In genomic region chr3:96803860-96804259, GRCh38 we compare ENCODE assay signal across 21 cellular contexts. TPM values are rescaled to one million over a fixed set of nuclear protein-coding genes. Genes with fewer than 3 reads are reported as not detected.
DNase-seq lines count a peak whose midpoint lies in the region; ATAC-seq, FAIRE-seq and TF ChIP-seq lines count a peak whose summit lies in the region.
"Had no signal": no experiment of that assay in that cellular context is flagged by ENCODE, and none has a peak within 500 bp of the region (broad histone marks: within the 10 kb centered on the region; RNA-seq: fewer than 3 reads in every experiment).

No MANE protein-coding gene starts in this region.

- H3K9me3 ChIP-seq in H1 (ENCODE audit: insufficient read depth in 2 of 2, low read depth in 1 of 2, low read length in 1 of 2) = no peaks in the 10 kb centered on the region
- H3K9me3 ChIP-seq: BLaER1 had no signal

- CTCF ChIA-PET in H1 (lab: Charles Lee; ENCODE audit: partially characterized antibody) = interaction anchor here (0.6 to 1.1 kb wide), 2 partner anchors 10 to 1444 kb away, joined by 3 read pairs; partner anchors contain the start of gene EPHA6

- no peaks in the 10 kb centered on the region for H3K36me3 Mint-ChIP-seq in GM23338 (ENCODE audit: low read depth)
- H3K36me3 Mint-ChIP-seq: CD4-positive, alpha-beta memory T cell had no signal

- no peaks in the 10 kb centered on the region for H3K9me2 ChIP-seq in GM23338 (ENCODE audit: insufficient read depth)

- H3K4me2 ChIP-seq in GM23338 (0 out of 2 replicates have a peak overlapping the region, but pooled peaks have one; percentile 7), H1 (ENCODE audit: insufficient read depth in 1 of 2, low read depth in 2 of 2, low read length in 2 of 2) (peak overlapping the region; percentile 5 to 36; a peak in 2 of 4 replicates)
- H3K4me2 ChIP-seq: BLaER1 had no signal

- H3K23ac ChIP-seq in H1 (ENCODE audit: insufficient read length) = no peak overlapping the region

- no peaks in the 10 kb centered on the region for H3F3A ChIP-seq in GM23338 (replicated peaks; ENCODE audit: low read depth)

- H3K27ac Mint-ChIP-seq in GM23338 = peak overlapping the region; percentile 60
- H3K27ac Mint-ChIP-seq: CD4-positive, alpha-beta memory T cell had no signal

- no peak overlapping the region for H2BK120ac ChIP-seq in H1 (replicated peaks; ENCODE audit: low read depth, low read length)

- no peak overlapping the region for H3K14ac ChIP-seq in H1 (ENCODE audit: insufficient read length)

- no peak overlapping the region for H2BK20ac ChIP-seq in H1 (ENCODE audit: low read length)

- DNase-seq in GM23338 (ENCODE audit: low spot score) (peak; percentile 69), M059J (ENCODE audit: low read depth) (peak; percentile 6), H1 (ENCODE audit: low read depth in 1 of 2, low spot score in 2 of 2) (no peak), kidney tubule cell (ENCODE audit: low spot score) (peak; percentile 38), D721Med (ENCODE audit: insufficient read length, low spot score) (no peak), AG08395 (ENCODE audit: low spot score) (no peak), GM10266 (ENCODE audit: extremely low spot score) (no peak)
- DNase-seq: CD4-positive, alpha-beta memory T cell; HCEC 1CT; KG1; MV-4-11; NCI-H187; NCI-H2107; NCI-H345; NCI-H524 treated with DMSO at 0.1 percent for 48 hours; SIG-M5 had no signal

- H3K27me3 ChIP-seq in GM23338 (ENCODE audit: insufficient read depth) (no peaks in the 10 kb centered on the region), H1 (replicated peaks in 1 of 4; ENCODE audit: control insufficient read depth in 3 of 4, extremely low read depth in 1 of 4, insufficient read depth in 3 of 4, low read length in 3 of 4) (no peaks in the 10 kb centered on the region)
- H3K27me3 ChIP-seq: BLaER1 had no signal

- H4K91ac ChIP-seq in H1 (replicated peaks; ENCODE audit: insufficient read length, low read length) = no peak overlapping the region

- H3K4me1 ChIP-seq in GM23338 (ENCODE audit: insufficient read depth) (peaks cover 36% of the 10 kb centered on the region), H1 (replicated peaks in 1 of 4; ENCODE audit: control insufficient read depth in 3 of 4, insufficient read depth in 4 of 4, low read length in 3 of 4) (peaks cover 0 to 3% (median 1%) of the 10 kb centered on the region in 4 experiments; a peak in 1 of 7 replicates)
- H3K4me1 ChIP-seq: BLaER1 had no signal

- ATAC-seq in GM23338 = peak; percentile 71
- no peak for ATAC-seq in GM21381 (IDR thresholded peaks at IDR 0.05; ENCODE audit: unreplicated experiment)
- ATAC-seq: HepG2 had no signal

- peak in 1 of 2 experiments; percentile 14; a peak in 1 of 3 replicates for TF ChIP-seq EP300 in H1 (IDR thresholded peaks at IDR 0.05; ENCODE audit: borderline replicate concordance in 1 of 2, low read depth in 2 of 2, low read length in 2 of 2)

- TF ChIP-seq POLR2A in H1 (IDR thresholded peaks at IDR 0.05; ENCODE audit: control extremely low read depth in 1 of 2, low read depth in 2 of 2, low read length in 2 of 2) = no peak

- FAIRE-seq in H1 (lab: Jason Lieb, UNC) = peak; percentile 55
- no peak for FAIRE-seq in D721Med (lab: Jason Lieb, UNC)
- FAIRE-seq: A204.1, HepG2 had no signal

- 0 out of 2 replicates have a peak overlapping the region, but pooled peaks have one; percentile 58 for H2BK5ac ChIP-seq in H1 (ENCODE audit: low read depth, low read length)

- H4K20me1 ChIP-seq in GM23338 (replicated peaks; ENCODE audit: insufficient read depth) (no peaks in the 10 kb centered on the region), H1 (replicated peaks in 1 of 2; ENCODE audit: control insufficient read depth in 1 of 2, insufficient read depth in 2 of 2, low read length in 2 of 2) (no peaks in the 10 kb centered on the region)
- H4K20me1 ChIP-seq: BLaER1 had no signal

- H3K56ac ChIP-seq in H1 (replicated peaks; ENCODE audit: insufficient read length, low read depth, low read length) = no peak overlapping the region

- peak overlapping the region; percentile 68 for H4K5ac ChIP-seq in H1 (ENCODE audit: insufficient read length, low read depth, low read length)

- H3K79me2 ChIP-seq in GM23338 (replicated peaks; ENCODE audit: insufficient read depth) = no peaks in the 10 kb centered on the region
- H3K79me2 ChIP-seq in H1 (ENCODE audit: control insufficient read depth in 1 of 2, insufficient read depth in 2 of 2, low read length in 2 of 2) = no peaks in the 10 kb centered on the region

- no peak overlapping the region for H2AK5ac ChIP-seq in H1 (ENCODE audit: low read depth, low read length)

- no peak overlapping the region for H3K9ac ChIP-seq in H1 (replicated peaks in 1 of 4; ENCODE audit: extremely low read depth in 1 of 4, low read depth in 3 of 4, low read length in 3 of 4)
- H3K9ac ChIP-seq: BLaER1 had no signal

- H3K9me3 Mint-ChIP-seq in GM23338 = no peaks in the 10 kb centered on the region

- peaks cover 3% of the 10 kb centered on the region for H3K27me3 Mint-ChIP-seq in GM23338 (ENCODE audit: insufficient read depth, low read depth, poor library complexity)

- no peak overlapping the region for H3K4ac ChIP-seq in H1 (replicated peaks; ENCODE audit: insufficient read length, low read depth, low read length)

- 75% methylated on average over 1 of the region's 1 CpG; no CpG with 5 or more reads in 1 of the 2 experiments for WGBS in H1 (ENCODE audit: extremely low coverage in 1 of 2, insufficient coverage in 1 of 2, insufficient read length in 1 of 2, insufficient replicate concordance in 2 of 2, low coverage in 1 of 2, low lambda C conversion rate in 2 of 2, missing lambda C conversion rate in 1 of 2), 2 experiments

- no peak for TF ChIP-seq CTCF in GM23338 (conservative IDR thresholded peaks at IDR 0.05; ENCODE audit: low read depth in 2 of 2)
- no peak for TF ChIP-seq CTCF in H1 (IDR thresholded peaks at IDR 0.05; ENCODE audit: control extremely low read depth in 1 of 3, insufficient read depth in 1 of 3, low read depth in 1 of 3, low read length in 3 of 3)
- TF ChIP-seq CTCF in D721Med (IDR thresholded peaks at IDR 0.05; ENCODE audit: insufficient read depth, missing control alignments) = no peak
- no peak for TF ChIP-seq CTCF in GM10266 (IDR thresholded peaks at IDR 0.05; ENCODE audit: control insufficient read depth, insufficient read depth, low read depth, missing control alignments)

- no peaks in the 10 kb centered on the region for H3K79me1 ChIP-seq in H1 (ENCODE audit: low read depth, low read length)

- H2BK15ac ChIP-seq in H1 (ENCODE audit: low read length) = no peak overlapping the region

- peak overlapping the region; percentile 45; the same call in 1 of the 2 replicates for H2BK12ac ChIP-seq in H1 (ENCODE audit: low read depth, low read length)

- H2AFZ ChIP-seq in GM23338 = no peak overlapping the region
- H2AFZ ChIP-seq in H1 (ENCODE audit: low read length) = no peak overlapping the region

- H3K27ac ChIP-seq in GM23338 (ENCODE audit: low read depth) = peak overlapping the region; percentile 60
- 0 out of 2 replicates have a peak overlapping the region, but pooled peaks have one; percentile 3 for H3K27ac ChIP-seq in H1 (ENCODE audit: low read depth, low read length)
- H3K27ac ChIP-seq: BLaER1, RWPE1 had no signal

- H3K23me2 ChIP-seq in H1 (ENCODE audit: low read depth, low read length) = no peaks in the 10 kb centered on the region

- POLR2A ChIA-PET in H1 (lab: Charles Lee; ENCODE audit: partially characterized antibody) = no interaction called here

- H3K36me3 ChIP-seq in GM23338 (ENCODE audit: insufficient read depth) = no peaks in the 10 kb centered on the region
- no peaks in the 10 kb centered on the region for H3K36me3 ChIP-seq in H1 (ENCODE audit: control insufficient read depth in 2 of 4, insufficient read depth in 4 of 4, low read length in 3 of 4)
- H3K36me3 ChIP-seq: BLaER1 had no signal

- no peak for TF ChIP-seq RAD21 in H1 (IDR thresholded peaks at IDR 0.05 in 1 of 2, conservative IDR thresholded peaks at IDR 0.05 in 1 of 2; ENCODE audit: low read depth in 2 of 2, low read length in 2 of 2)

- H3K4me1 Mint-ChIP-seq in GM23338 = peaks cover 17% of the 10 kb centered on the region
- H3K4me1 Mint-ChIP-seq: CD4-positive, alpha-beta memory T cell had no signal

- 0 out of 2 replicates have a peak overlapping the region, but pooled peaks have one; percentile 64 for H3K18ac ChIP-seq in H1 (ENCODE audit: extremely low read depth, low read length)

- H3K4me3 ChIP-seq in GM23338 (no peak overlapping the region), H1 (ENCODE audit: extremely low read depth in 1 of 4, insufficient read depth in 2 of 4, low read depth in 3 of 4, low read length in 4 of 4) (peak overlapping the region in 1 of 4 experiments; percentile 10; a peak in 1 of 8 replicates)
- H3K4me3 ChIP-seq: BLaER1 had no signal

- H4K8ac ChIP-seq in H1 (ENCODE audit: extremely low read depth, insufficient read depth, low read length) = no peak overlapping the region

- H3K4me3 Mint-ChIP-seq in GM23338 = no peak overlapping the region
- H3K4me3 Mint-ChIP-seq: CD4-positive, alpha-beta memory T cell had no signal

TF ChIP-seq in GM23338, 12 proteins besides CTCF, POLR2A, EP300 and RAD21 (continues in another document):
- TF ChIP-seq EZH2phosphoT487 (IDR thresholded peaks at IDR 0.05; ENCODE audit: unreplicated experiment) (no peak), POLR2AphosphoS5 (IDR thresholded peaks at IDR 0.05; ENCODE audit: low read depth) (no peak), NANOG (IDR thresholded peaks at IDR 0.05; ENCODE audit: borderline replicate concordance) (peak; percentile 46; the same call in 1 of the 2 replicates), JUNB (IDR thresholded peaks at IDR 0.05; ENCODE audit: unreplicated experiment) (no peak)

TF ChIP-seq in H1, 55 proteins besides CTCF, POLR2A, EP300 and RAD21:
- TF ChIP-seq NANOG (IDR thresholded peaks at IDR 0.05; ENCODE audit: insufficient read depth, low read depth, low read length, poor library complexity, severe bottlenecking) = no peak
- peak; percentile 89 for TF ChIP-seq TEAD4 (IDR thresholded peaks at IDR 0.05; ENCODE audit: low read depth, low read length)
- no peak for TF ChIP-seq RFX5 (IDR thresholded peaks at IDR 0.05; ENCODE audit: borderline replicate concordance, low read depth, low read length)

RNA-seq across cellular contexts. Expression of gene EPHA6, which starts 10.5 kb away (rescaled TPM):
- 1.7 and 2.6 TPM in 2 replicates for total RNA-seq in GM23338 (2014; rRNA removed; shearing (Covaris generic))
- polyA plus RNA-seq in GM23338 (2016; fragmentation: Nextera tagmentation; extraction: Ambion mirVana) = 0.35 and 0.37 TPM in 2 replicates
- not detected in 2 replicates for total RNA-seq in M059J (2014; rRNA removed; shearing (Covaris generic))
- 2.8 and 3.2 TPM in 2 replicates for total RNA-seq in H1 (2021; fragmentation: NEBNext Ultra II Directional; extraction: Animal tissue kit (Norgen Biotek cat#: 25700))
- 0.49 and 0.83 TPM in 2 replicates for polyA plus RNA-seq in H1 (2011; rRNA removed)
- 1.1 TPM for polyA plus RNA-seq in H1 (2011; cell fraction: cytosol; rRNA removed)
- polyA plus RNA-seq in H1 (2011; cell fraction: nucleus; rRNA removed) = 0.90 TPM
- polyA plus RNA-seq in H1 (2012, experiment 1 of 2) = 1.3 to 3.4 TPM (median 1.5 TPM) in 4 replicates
- polyA plus RNA-seq in H1 (2012, experiment 2 of 2) = 0.81 TPM
- polyA plus RNA-seq in H1 (2013, experiment 1 of 2) = 1.3 TPM
- polyA plus RNA-seq in H1 (2013, experiment 2 of 2) = 1.4 TPM
- 5.1 and 5.9 TPM in 2 replicates for polyA minus RNA-seq in H1 (2011; rRNA and poly(A)+ RNA removed)
- polyA minus RNA-seq in H1 (2011; cell fraction: cytosol; rRNA and poly(A)+ RNA removed) = 3.4 TPM
- polyA minus RNA-seq in H1 (2011; cell fraction: nucleus; rRNA and poly(A)+ RNA removed) = 13.2 TPM
- total RNA-seq: CD4-positive, alpha-beta memory T cell; HepG2 had no signal
- polyA plus RNA-seq: CD4-positive, alpha-beta memory T cell; HepG2 had no signal

Comparison
In these comparisons a context has a peak if more than half of its experiments do, and no peak if none do; other contexts are left out.
1. DNase-seq: peak in GM23338 (single experiment), M059J (single experiment) and kidney tubule cell (single experiment); none in H1 (0 of 2), D721Med (single experiment), AG08395 (single experiment) and GM10266 (single experiment).